In genomic region chr3:61560452-61561373, GRCh38 we compare ENCODE assay signal across 8 cellular contexts. TPM values are rescaled to one million over a fixed set of nuclear protein-coding genes. Genes with fewer than 3 reads are reported as not detected.
DNase-seq lines count a peak whose midpoint lies in the region; ATAC-seq and TF ChIP-seq lines count a peak whose summit lies in the region.

No MANE protein-coding gene starts in this region.

- H3K9me3 Mint-ChIP-seq in WTC11 = peaks cover 13% of the 10 kb centered on the region
- peaks cover 0 to 17% (median 3%) of the 10 kb centered on the region in 7 donors for H3K9me3 Mint-ChIP-seq in naive B cell

- no peaks in the 10 kb centered on the region for H3K36me3 ChIP-seq in aorta (ENCODE audit: control insufficient read depth in 1 of 2, insufficient read depth in 2 of 2, low read length in 1 of 2)

- H3K27me3 Mint-ChIP-seq in WTC11 (ENCODE audit: low read depth) (peaks cover 11% of the 10 kb centered on the region), naive B cell (peaks cover 26 to 79% (median 62%) of the 10 kb centered on the region in 3 donors)

- peak overlapping the region; percentile 78 to 84 for H3K27ac ChIP-seq in aorta (ENCODE audit: low read depth in 1 of 2, low read length in 2 of 2)

- ATAC-seq in WTC11 = peak; percentile 23
- no peak for ATAC-seq in naive B cell (ENCODE audit: low read depth in 2 of 2)
- ATAC-seq in aorta (ENCODE audit: low FRiP score) = peak; percentile 70

- POLR2A ChIA-PET in WTC11 (lab: Charles Lee) = interaction anchor here (0.6 to 1.9 kb wide), 8 partner anchors 17 to 1496 kb away, joined by 3 to 7 read pairs (median 3); no protein-coding TSS in a partner anchor

- intact Hi-C loops in aorta (cut with DNase I) = loop anchor here (2.0 to 10.0 kb wide), 8 partner anchors 262 to 627 kb away; partner anchors contain the start of gene FHIT (in 1 of the 2)

- peak overlapping the region; percentile 51 to 97 for H3K4me3 ChIP-seq in aorta (ENCODE audit: low read length in 2 of 2)

- WGBS in aorta, 2 donors = 0% methylated on average over 65 to 66 of the region's 66 CpGs

- H3K4me3 Mint-ChIP-seq in WTC11 (peak overlapping the region; percentile 95), naive B cell (peak overlapping the region in 6 of 8 donors; percentile 32 to 82 (median 48))

- no peak for TF ChIP-seq CTCF in WTC11 (IDR thresholded peaks at IDR 0.05)

- peak; percentile 89 for DNase-seq in DMS 273 (lab: John Stamatoyannopoulos, UW; ENCODE audit: unreplicated experiment)
- DNase-seq in DMS 273 treated with DMSO at 0.1 percent for 48 hours (lab: John Stamatoyannopoulos, UW) = no peak
- peak; percentile 45 for DNase-seq in GOT3 (lab: John Stamatoyannopoulos, UW)
- peak; percentile 50 for DNase-seq in NCI-H146 treated with DMSO at 0.1 percent for 48 hours (lab: John Stamatoyannopoulos, UW; ENCODE audit: unreplicated experiment)
- DNase-seq in WTC11 (ENCODE audit: low spot score) = peak; percentile 81
- peak; percentile 84 for DNase-seq in fibroblast of peridontal ligament (ENCODE audit: extremely low read depth)
- no peak for DNase-seq in naive B cell
- peak; percentile 87 to 94 for DNase-seq in aorta

- H3K9me3 ChIP-seq in aorta (ENCODE audit: control insufficient read depth, low read length) = no peaks in the 10 kb centered on the region

- H3K27ac Mint-ChIP-seq in WTC11 (peak overlapping the region; percentile 97), naive B cell (no peak overlapping the region)

- no peaks in the 10 kb centered on the region for H3K4me1 ChIP-seq in aorta (ENCODE audit: control insufficient read depth in 1 of 2, insufficient read depth in 2 of 2, low read length in 2 of 2)

- H3K4me1 Mint-ChIP-seq in WTC11 (peaks cover 26% of the 10 kb centered on the region), naive B cell (peaks cover 8 to 14% (median 8%) of the 10 kb centered on the region in 3 donors)

- H3K36me3 Mint-ChIP-seq in WTC11 = peaks cover 5% of the 10 kb centered on the region; the same call in 1 of the 2 replicates
- H3K36me3 Mint-ChIP-seq in naive B cell = peaks cover 0 to 7% of the 10 kb centered on the region in 2 donors

- no peaks in the 10 kb centered on the region for H3K27me3 ChIP-seq in aorta (ENCODE audit: control insufficient read depth in 1 of 2, insufficient read depth in 2 of 2, low read length in 1 of 2)

- CTCF ChIA-PET in WTC11 (lab: Charles Lee) = interaction anchor here (0.8 to 2.3 kb wide), 6 partner anchors 12 to 314 kb away, joined by 3 to 16 read pairs (median 4); no protein-coding TSS in a partner anchor

TF ChIP-seq in WTC11, 78 proteins besides CTCF, POLR2A, EP300 and RAD21 (continues in another document):
- 0 out of 2 replicates have a peak, but pooled peaks have one; percentile 48 for TF ChIP-seq E2F5 (CRISPR knock-in tag; IDR thresholded peaks at IDR 0.05)
- no peak for TF ChIP-seq ZNF232 (CRISPR knock-in tag; IDR thresholded peaks at IDR 0.05)
- TF ChIP-seq GTF2I (CRISPR knock-in tag; conservative IDR thresholded peaks at IDR 0.05) = 0 out of 2 replicates have a peak, but pooled peaks have one; percentile 3
- TF ChIP-seq RELA (CRISPR knock-in tag; IDR thresholded peaks at IDR 0.05; ENCODE audit: borderline replicate concordance) = no peak
- no peak for TF ChIP-seq MLX (CRISPR knock-in tag; IDR thresholded peaks at IDR 0.05)
- TF ChIP-seq HMGXB4 (CRISPR knock-in tag; IDR thresholded peaks at IDR 0.05) = no peak; the same call in 1 of the 2 replicates
- no peak for TF ChIP-seq USF2 (CRISPR knock-in tag; IDR thresholded peaks at IDR 0.05)
- TF ChIP-seq ZNF671 (CRISPR knock-in tag; IDR thresholded peaks at IDR 0.05) = no peak
- TF ChIP-seq ZNF219 (CRISPR knock-in tag; IDR thresholded peaks at IDR 0.05; ENCODE audit: borderline replicate concordance) = peak; percentile 23; the same call in 1 of the 2 replicates
- TF ChIP-seq NR2C2 (CRISPR knock-in tag; IDR thresholded peaks at IDR 0.05) = 0 out of 2 replicates have a peak, but pooled peaks have one; percentile 19
- no peak; the same call in 1 of the 2 replicates for TF ChIP-seq MYBL2 (CRISPR knock-in tag; IDR thresholded peaks at IDR 0.05)
- peak; percentile 61; the same call in 1 of the 2 replicates for TF ChIP-seq ZNF281 (CRISPR knock-in tag; IDR thresholded peaks at IDR 0.05)
- TF ChIP-seq TP53 (CRISPR knock-in tag; IDR thresholded peaks at IDR 0.05) = no peak
- no peak for TF ChIP-seq TEAD1 (CRISPR knock-in tag; IDR thresholded peaks at IDR 0.05)
- TF ChIP-seq ZNF317 (CRISPR knock-in tag; IDR thresholded peaks at IDR 0.05; ENCODE audit: borderline replicate concordance, low read depth) = 0 out of 2 replicates have a peak, but pooled peaks have one; percentile 30
- no peak for TF ChIP-seq CDX4 (CRISPR knock-in tag; IDR thresholded peaks at IDR 0.05; ENCODE audit: borderline replicate concordance)
- TF ChIP-seq EMX1 (CRISPR knock-in tag; IDR thresholded peaks at IDR 0.05) = no peak

RNA-seq across cellular contexts. Expression of gene PTPRG, which starts 0.7 kb away (rescaled TPM):
- total RNA-seq in WTC11 (2021) (106 to 121 TPM (median 119 TPM) in 3 replicates), aorta (100 to 1,000 TPM in 1 of 2 donors, 10 to 100 TPM in 1; 85.0 to 150 TPM)
- polyA plus RNA-seq in naive B cell (ENCODE audit: low read depth in 6 of 6) (under 1 TPM in 5 of 6 donors, not detected in 1; 0.05 to 0.20 (median 0.10) TPM), aorta (10 to 100 TPM in 1 of 2 donors, 1 to 10 TPM in 1; 5.3 to 19.8 TPM)

Comparison
In these comparisons a context has a peak if more than half of its experiments do, and no peak if none do; other contexts are left out.
1. DNase-seq: peak in DMS 273 (single experiment), GOT3 (single experiment), NCI-H146 treated with DMSO at 0.1 percent for 48 hours (single experiment), WTC11 (single experiment), fibroblast of peridontal ligament (single experiment) and aorta (2 of 2); none in DMS 273 treated with DMSO at 0.1 percent for 48 hours (single experiment) and naive B cell (single experiment).
2. ATAC-seq: peak in WTC11 (single experiment) and aorta (single experiment); none in naive B cell (0 of 2).